8 cellular contexts compared by ENCODE assay signal in the genomic region with DNA sequence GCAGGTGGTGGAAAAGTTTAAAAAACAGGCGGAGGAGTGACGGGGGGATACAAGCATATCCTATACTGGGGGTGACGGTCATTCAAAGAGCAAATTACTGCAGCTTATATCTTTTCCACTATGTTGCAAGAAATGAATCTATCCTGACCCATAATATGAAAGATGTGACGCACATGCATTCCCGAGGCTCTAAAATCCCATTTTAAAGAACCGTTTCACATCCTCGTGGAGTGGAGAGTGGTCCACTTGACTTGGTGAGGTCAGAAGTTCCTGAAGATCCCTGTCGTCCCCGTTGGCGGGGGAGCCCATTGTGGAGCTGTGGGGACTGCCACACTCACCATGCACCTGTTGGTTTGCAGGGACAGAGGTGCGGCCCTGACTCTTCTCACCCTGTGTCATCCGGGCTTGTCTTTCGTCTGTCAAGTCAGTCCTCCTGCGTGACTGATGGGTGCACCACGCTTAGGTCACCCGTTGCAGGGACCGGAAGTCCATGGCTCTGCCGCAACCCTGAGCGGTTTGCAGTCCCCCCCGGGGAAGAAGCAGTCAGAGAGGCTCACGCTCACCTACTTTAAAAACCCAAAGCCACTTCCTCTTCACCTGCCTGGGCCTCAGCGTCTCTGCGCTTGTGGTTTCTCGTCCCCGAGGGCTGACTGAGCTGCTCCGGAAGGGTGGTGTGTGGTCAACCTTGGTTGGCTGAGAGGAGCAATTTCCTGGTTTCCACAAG. TPM values are rescaled to one million over a fixed set of nuclear protein-coding genes. Genes with fewer than 3 reads are reported as not detected.
DNase-seq lines count a peak whose midpoint lies in the region; ATAC-seq and TF ChIP-seq lines count a peak whose summit lies in the region.

No MANE protein-coding gene starts in this region.

- H3K4me2 ChIP-seq in DND-41 (ENCODE audit: insufficient read depth, low read length) (peak overlapping the region; percentile 75), SK-N-SH (no peak overlapping the region)

- peaks cover 33% of the 10 kb centered on the region for H3K36me3 ChIP-seq in DND-41 (ENCODE audit: insufficient read depth, low read length)
- peaks cover 11 to 21% of the 10 kb centered on the region in 2 experiments for H3K36me3 ChIP-seq in SK-N-SH (replicated peaks in 1 of 2; ENCODE audit: control insufficient read depth in 1 of 2, insufficient read depth in 2 of 2, low read length in 1 of 2)

- no peaks in the 10 kb centered on the region for H3K9me3 Mint-ChIP-seq in activated CD8-positive, alpha-beta T cell treated with anti-CD3 and anti-CD28 coated beads, Interleukin-2, amount 10 ng/mL, durations not matched to agents 7 days and 5 days (ENCODE audit: insufficient read depth)

- H3K27me3 ChIP-seq in DND-41 (ENCODE audit: insufficient read depth, low read length, poor library complexity) (no peaks in the 10 kb centered on the region), SK-N-SH (ENCODE audit: insufficient read depth) (no peaks in the 10 kb centered on the region)

- DNase-seq in DND-41 (peak; percentile 96), Kasumi-1 (lab: John Stamatoyannopoulos, UW) (peak; percentile 81 to 82), Right ventricle myocardium inferior (ENCODE audit: missing footprints) (peak; percentile 89), posterior vena cava (ENCODE audit: low spot score) (no peak), SK-N-SH (no peak)
- peak; percentile 97 for DNase-seq in activated CD8-positive, alpha-beta T cell treated with anti-CD3 and anti-CD28 coated beads, Interleukin-2, amount 10 ng/mL, durations not matched to agents 7 days and 5 days
- DNase-seq in stimulated activated CD4-positive, alpha-beta T cell treated with anti-CD3 and anti-CD28 coated beads, TNF-alpha, amount 100 ng/mL, for 1 hour (ENCODE audit: low read depth in 3 of 3, low spot score in 1 of 3): peak; percentile 64 to 84 (median 81)

- WGBS in SK-N-SH (ENCODE audit: low lambda C conversion rate): 95% methylated on average over 17 of the region's 26 CpGs

- ATAC-seq in DND-41 (ENCODE audit: insufficient read depth, low read depth): peak; percentile 58
- ATAC-seq in GM21576 (IDR thresholded peaks at IDR 0.05; ENCODE audit: unreplicated experiment): peak; percentile 46
- peak; percentile 50 for ATAC-seq in activated CD8-positive, alpha-beta T cell treated with anti-CD3 and anti-CD28 coated beads, Interleukin-2, amount 10 ng/mL, durations not matched to agents 7 days and 5 days
- no peak for ATAC-seq in Right ventricle myocardium inferior

- no peak for TF ChIP-seq EP300 in SK-N-SH (IDR thresholded peaks at IDR 0.05; ENCODE audit: borderline replicate concordance in 1 of 2, low read depth in 1 of 2, low read length in 1 of 2)

- H3K9ac ChIP-seq in DND-41 (ENCODE audit: low read depth, low read length) (peak overlapping the region; percentile 76), SK-N-SH (no peak overlapping the region)

- TF ChIP-seq CTCF in DND-41 (IDR thresholded peaks at IDR 0.05; ENCODE audit: borderline replicate concordance, extremely low read depth, low read length, poor library complexity, severe bottlenecking) (no peak), SK-N-SH (IDR thresholded peaks at IDR 0.05) (no peak)

- H3K9me3 ChIP-seq in DND-41 (ENCODE audit: insufficient read depth, low read length, severe bottlenecking): no peaks in the 10 kb centered on the region
- H3K9me3 ChIP-seq in SK-N-SH: no peaks in the 10 kb centered on the region

- H3K27ac ChIP-seq in DND-41 (ENCODE audit: low read length): peak overlapping the region; percentile 97
- peak overlapping the region in 1 of 2 experiments; percentile 46; a peak in 1 of 4 replicates for H3K27ac ChIP-seq in SK-N-SH (ENCODE audit: low read depth in 2 of 2, low read length in 1 of 2)

- H3K4me1 ChIP-seq in DND-41 (ENCODE audit: insufficient read depth, low read length) (peaks cover 92% of the 10 kb centered on the region), SK-N-SH (ENCODE audit: control insufficient read depth in 1 of 2, insufficient read depth in 2 of 2, low read depth in 1 of 2, low read length in 1 of 2) (peaks cover 26 to 34% of the 10 kb centered on the region in 2 experiments; a peak in 3 of 4 replicates)

- H4K20me1 ChIP-seq in DND-41 (ENCODE audit: insufficient read depth, low read length) (no peaks in the 10 kb centered on the region), SK-N-SH (ENCODE audit: insufficient read depth) (no peaks in the 10 kb centered on the region)

- no peak for TF ChIP-seq RAD21 in SK-N-SH (IDR thresholded peaks at IDR 0.05; ENCODE audit: low read length)

- CTCF ChIA-PET in activated CD8-positive, alpha-beta T cell treated with anti-CD3 and anti-CD28 coated beads, Interleukin-2, amount 10 ng/mL, durations not matched to agents 7 days and 5 days (lab: Charles Lee): interaction anchor here (1.1 to 4.7 kb wide), 7 partner anchors 9 to 220 kb away, joined by 3 to 43 read pairs (median 5); partner anchors contain the start of genes FNBP1 and GPR107
- CTCF ChIA-PET in SK-N-SH (lab: Yijun Ruan, JAX): interaction anchor here (1.1 to 3.7 kb wide), 2 partner anchors 19 to 151 kb away, joined by 3 to 23 read pairs; no protein-coding TSS in a partner anchor

- peak overlapping the region; percentile 99 for H3K27ac Mint-ChIP-seq in activated CD8-positive, alpha-beta T cell treated with anti-CD3 and anti-CD28 coated beads, Interleukin-2, amount 10 ng/mL, durations not matched to agents 7 days and 5 days

- H3K4me1 Mint-ChIP-seq in activated CD8-positive, alpha-beta T cell treated with anti-CD3 and anti-CD28 coated beads, Interleukin-2, amount 10 ng/mL, durations not matched to agents 7 days and 5 days (ENCODE audit: low read depth): peaks cover 89% of the 10 kb centered on the region

- no peaks in the 10 kb centered on the region for H3K27me3 Mint-ChIP-seq in activated CD8-positive, alpha-beta T cell treated with anti-CD3 and anti-CD28 coated beads, Interleukin-2, amount 10 ng/mL, durations not matched to agents 7 days and 5 days (ENCODE audit: low read depth)

- H3F3A ChIP-seq in SK-N-SH (replicated peaks; ENCODE audit: insufficient read depth): peaks cover 19% of the 10 kb centered on the region

- H3K4me3 Mint-ChIP-seq in activated CD8-positive, alpha-beta T cell treated with anti-CD3 and anti-CD28 coated beads, Interleukin-2, amount 10 ng/mL, durations not matched to agents 7 days and 5 days: peak overlapping the region; percentile 90

- peak overlapping the region; percentile 22 to 63; a peak in 3 of 4 replicates for H3K4me3 ChIP-seq in DND-41 (ENCODE audit: low read depth in 1 of 2, low read length in 2 of 2)
- H3K4me3 ChIP-seq in SK-N-SH (ENCODE audit: low read depth in 2 of 2, low read length in 1 of 2): no peak overlapping the region

- POLR2A ChIA-PET in activated CD8-positive, alpha-beta T cell treated with anti-CD3 and anti-CD28 coated beads, Interleukin-2, amount 10 ng/mL, durations not matched to agents 7 days and 5 days (lab: Charles Lee): interaction anchor here (0.5 to 9.5 kb wide), 27 partner anchors 9 to 188 kb away, joined by 3 to 138 read pairs (median 4); partner anchors contain the start of gene FNBP1
- POLR2A ChIA-PET in SK-N-SH (lab: Yijun Ruan, JAX): no interaction called here

- H3K79me2 ChIP-seq in DND-41 (ENCODE audit: insufficient read depth, low read length) (peaks cover 71% of the 10 kb centered on the region), SK-N-SH (ENCODE audit: insufficient read depth) (no peaks in the 10 kb centered on the region)

- H2AFZ ChIP-seq in DND-41 (ENCODE audit: low read depth, low read length) (no peak overlapping the region), SK-N-SH (ENCODE audit: low read depth) (no peak overlapping the region)

- peaks cover 83% of the 10 kb centered on the region for H3K36me3 Mint-ChIP-seq in activated CD8-positive, alpha-beta T cell treated with anti-CD3 and anti-CD28 coated beads, Interleukin-2, amount 10 ng/mL, durations not matched to agents 7 days and 5 days (ENCODE audit: low read depth)

- H3K9me2 ChIP-seq in SK-N-SH: no peaks in the 10 kb centered on the region

- intact Hi-C loops in Right ventricle myocardium inferior (cut with DNase I): loop anchor here (5.0 kb wide), 2 partner anchors 74 to 349 kb away; no protein-coding TSS in a partner anchor
- intact Hi-C loops in posterior vena cava (cut with DNase I): no loop called here

TF ChIP-seq in SK-N-SH, 30 proteins besides CTCF, POLR2A, EP300 and RAD21 (continues in another document):
- TF ChIP-seq, protein P1, sequence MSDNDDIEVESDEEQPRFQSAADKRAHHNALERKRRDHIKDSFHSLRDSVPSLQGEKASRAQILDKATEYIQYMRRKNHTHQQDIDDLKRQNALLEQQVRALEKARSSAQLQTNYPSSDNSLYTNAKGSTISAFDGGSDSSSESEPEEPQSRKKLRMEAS (IDR thresholded peaks at IDR 0.05; ENCODE audit: low read depth): no peak
- no peak for TF ChIP-seq SMC3 (IDR thresholded peaks at IDR 0.05; ENCODE audit: low read depth, low read length)
- TF ChIP-seq IRF3 (IDR thresholded peaks at IDR 0.05; ENCODE audit: low read depth, low read length): no peak

RNA-seq across cellular contexts. Expression of gene USP20, which starts 53.0 kb away (rescaled TPM):
- 10 to 100 TPM; 86.2 to 87.4 TPM for total RNA-seq in activated CD8-positive, alpha-beta T cell treated with anti-CD3 and anti-CD28 coated beads, Interleukin-2, amount 10 ng/mL, durations not matched to agents 7 days and 5 days
- total RNA-seq in Right ventricle myocardium inferior (14.0 TPM), posterior vena cava (10 to 100 TPM; 25.8 to 26.0 TPM)
- polyA plus RNA-seq in SK-N-SH (2012; rRNA removed): 17.7 and 22.5 TPM in 2 replicates
- polyA plus RNA-seq in SK-N-SH (2012; cell fraction: cytosol; rRNA removed): 5.7 and 9.7 TPM in 2 replicates
- 74.9 and 88.3 TPM in 2 replicates for polyA plus RNA-seq in SK-N-SH (2012; cell fraction: nucleus; rRNA removed)

RNA-seq across cellular contexts. Expression of gene C9orf78, which starts 53.2 kb away (rescaled TPM):
- 10 to 100 TPM; 89.7 to 91.7 TPM for total RNA-seq in activated CD8-positive, alpha-beta T cell treated with anti-CD3 and anti-CD28 coated beads, Interleukin-2, amount 10 ng/mL, durations not matched to agents 7 days and 5 days
- 32.0 TPM for total RNA-seq in Right ventricle myocardium inferior
- total RNA-seq in posterior vena cava: 10 to 100 TPM; 31.3 to 40.0 TPM
- polyA plus RNA-seq in SK-N-SH (2012; rRNA removed): 59.2 and 70.8 TPM in 2 replicates
- 95.1 and 121 TPM in 2 replicates for polyA plus RNA-seq in SK-N-SH (2012; cell fraction: cytosol; rRNA removed)
- 9.8 and 19.0 TPM in 2 replicates for polyA plus RNA-seq in SK-N-SH (2012; cell fraction: nucleus; rRNA removed)

Comparison
In these comparisons a context has a peak if more than half of its experiments do, and no peak if none do; other contexts are left out.
1. DNase-seq: peak in DND-41 (single experiment), Kasumi-1 (2 of 2), activated CD8-positive, alpha-beta T cell treated with anti-CD3 and anti-CD28 coated beads, Interleukin-2, amount 10 ng/mL, durations not matched to agents 7 days and 5 days (single experiment), Right ventricle myocardium inferior (single experiment) and stimulated activated CD4-positive, alpha-beta T cell treated with anti-CD3 and anti-CD28 coated beads, TNF-alpha, amount 100 ng/mL, for 1 hour (3 of 3); none in posterior vena cava (single experiment) and SK-N-SH (single experiment).
2. H3K4me3 ChIP-seq: peak in DND-41 (2 of 2); none in SK-N-SH (0 of 2).